In the genomic region with DNA sequence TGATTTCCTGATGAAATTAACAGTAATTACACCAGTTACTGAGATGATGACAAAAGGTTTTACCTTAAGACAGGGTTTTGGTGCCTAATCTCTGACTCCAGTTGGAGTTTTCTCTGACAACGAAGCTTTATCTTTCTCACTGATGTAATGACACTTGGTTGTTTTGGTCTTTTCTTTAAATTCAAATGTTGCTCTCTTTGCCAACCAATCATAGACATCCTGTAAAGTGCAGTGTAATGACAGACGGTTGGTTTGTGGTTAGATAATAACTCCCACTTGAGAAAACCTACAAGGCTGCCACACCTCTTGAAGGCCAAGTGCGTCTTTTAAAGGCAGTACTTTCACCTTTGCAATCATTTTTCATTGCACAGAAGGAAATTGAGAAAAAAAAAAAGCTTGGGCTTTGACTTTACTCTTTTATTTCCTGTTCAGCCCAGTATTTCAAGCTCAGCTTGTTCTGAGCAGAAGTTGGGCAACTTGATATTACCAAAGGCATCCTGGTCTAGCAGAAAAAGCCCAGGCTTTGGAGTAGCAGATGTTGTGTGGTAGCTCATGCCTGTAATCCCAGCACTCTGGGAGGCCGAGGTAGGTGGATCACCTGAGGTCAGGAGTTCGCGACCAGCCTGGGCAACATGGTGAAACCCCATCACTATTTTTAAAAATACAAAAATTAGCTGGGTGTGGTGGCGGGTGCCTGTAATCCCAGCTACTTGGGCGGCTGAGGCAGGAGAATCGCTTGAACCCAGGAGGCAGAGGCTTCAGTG, we compare ENCODE assay signal across 8 cellular contexts. TPM values are rescaled to one million over a fixed set of nuclear protein-coding genes. Genes with fewer than 3 reads are reported as not detected.
DNase-seq lines count a peak whose midpoint lies in the region; ATAC-seq and TF ChIP-seq lines count a peak whose summit lies in the region.

No MANE protein-coding gene starts in this region.

- peak; percentile 58 for DNase-seq in NCI-H460 (ENCODE audit: extremely low read depth, low read depth)
- DNase-seq in activated CD8-positive, alpha-beta T cell treated with anti-CD3 and anti-CD28 coated beads for 36 hours = peak; percentile 67
- no peak for DNase-seq in heart left ventricle
- DNase-seq in stomach = peak; percentile 56
- no peak for DNase-seq in amygdala (lab: John Stamatoyannopoulos, UW)

- H3K27ac ChIP-seq in heart left ventricle (peak overlapping the region in 4 of 12 donors; percentile 9 to 87 (median 28)), stomach (peak overlapping the region; percentile 74 to 94 (median 85))

- H3K4me1 Mint-ChIP-seq in activated CD8-positive, alpha-beta T cell treated with anti-CD3 and anti-CD28 coated beads for 36 hours (ENCODE audit: low read depth) = peaks cover 41% of the 10 kb centered on the region

- WGBS in heart left ventricle, 4 donors = 68 to 78% (median 76%) methylated on average over 9 of the region's 9 CpGs
- WGBS in stomach, 5 donors = 32 to 56% (median 43%) methylated on average over 9 of the region's 9 CpGs

- intact Hi-C loops in activated CD8-positive, alpha-beta T cell treated with anti-CD3 and anti-CD28 coated beads for 36 hours (cut with micrococcal nuclease) = no loop called here
- intact Hi-C loops in heart left ventricle (cut with DNase I) (no loop called here), stomach (cut with DNase I; ENCODE audit: low total_unique reads) (no loop called here)

- H3K4me3 Mint-ChIP-seq in activated CD8-positive, alpha-beta T cell treated with anti-CD3 and anti-CD28 coated beads for 36 hours = peak overlapping the region; percentile 71

- peaks cover 0 to 23% (median 15%) of the 10 kb centered on the region in 9 donors for H3K36me3 ChIP-seq in heart left ventricle
- H3K36me3 ChIP-seq in stomach = peaks cover 0 to 14% (median 0%) of the 10 kb centered on the region in 4 donors

- TF ChIP-seq POLR2A in heart left ventricle (IDR thresholded peaks at IDR 0.05) (no peak), stomach (IDR thresholded peaks at IDR 0.05) (no peak)

- peaks cover 0 to 69% (median 24%) of the 10 kb centered on the region in 12 donors for H3K4me1 ChIP-seq in heart left ventricle
- peaks cover 22 to 69% (median 46%) of the 10 kb centered on the region in 4 donors for H3K4me1 ChIP-seq in stomach

- CTCF ChIA-PET in activated CD8-positive, alpha-beta T cell treated with anti-CD3 and anti-CD28 coated beads for 36 hours (lab: Charles Lee) = interaction anchor here (0.6 to 13.9 kb wide), 12 partner anchors 8 to 290 kb away, joined by 3 to 164 read pairs (median 3); a partner anchor contains a TSS

- peak overlapping the region; percentile 91 for H3K27ac Mint-ChIP-seq in activated CD8-positive, alpha-beta T cell treated with anti-CD3 and anti-CD28 coated beads for 36 hours

- no peaks in the 10 kb centered on the region for H3K9me3 Mint-ChIP-seq in activated CD8-positive, alpha-beta T cell treated with anti-CD3 and anti-CD28 coated beads for 36 hours

- POLR2A ChIA-PET in activated CD8-positive, alpha-beta T cell treated with anti-CD3 and anti-CD28 coated beads for 36 hours (lab: Charles Lee) = interaction anchor here (0.7 to 2.7 kb wide), 12 partner anchors 11 to 227 kb away, joined by 3 to 23 read pairs (median 5); a partner anchor contains a TSS

- no peak for TF ChIP-seq EP300 in stomach (IDR thresholded peaks at IDR 0.05)

- no peaks in the 10 kb centered on the region for H3K27me3 ChIP-seq in heart left ventricle
- H3K27me3 ChIP-seq in stomach = no peaks in the 10 kb centered on the region

- no peaks in the 10 kb centered on the region for H3K9me3 ChIP-seq in heart left ventricle
- H3K9me3 ChIP-seq in stomach = no peaks in the 10 kb centered on the region

- peaks cover 15% of the 10 kb centered on the region for H3K36me3 Mint-ChIP-seq in activated CD8-positive, alpha-beta T cell treated with anti-CD3 and anti-CD28 coated beads for 36 hours (ENCODE audit: low read depth)

- no peak for TF ChIP-seq CTCF in activated CD8-positive, alpha-beta T cell treated with anti-CD3 and anti-CD28 coated beads for 36 hours (IDR thresholded peaks at IDR 0.05)
- TF ChIP-seq CTCF in heart left ventricle (IDR thresholded peaks at IDR 0.05) = no peak
- TF ChIP-seq CTCF in stomach (IDR thresholded peaks at IDR 0.05) = no peak

- ATAC-seq in HG02885 (IDR thresholded peaks at IDR 0.05; ENCODE audit: poor library complexity, unreplicated experiment) (peak; percentile 64), heart left ventricle (peak in 3 of 4 donors; percentile 37 to 66 (median 47)), GM18868 (IDR thresholded peaks at IDR 0.05; ENCODE audit: unreplicated experiment) (no peak)
- peak; percentile 93 for ATAC-seq in activated CD8-positive, alpha-beta T cell treated with anti-CD3 and anti-CD28 coated beads for 36 hours

- peaks cover 2% of the 10 kb centered on the region for H3K27me3 Mint-ChIP-seq in activated CD8-positive, alpha-beta T cell treated with anti-CD3 and anti-CD28 coated beads for 36 hours

- H3K4me3 ChIP-seq in GM08714 (ENCODE audit: low read length) (peak overlapping the region; percentile 46; the same call in 1 of the 2 replicates), heart left ventricle (peak overlapping the region in 1 of 12 donors; percentile 39), stomach (peak overlapping the region in 1 of 4 donors; percentile 17)

RNA-seq across cellular contexts. Expression of a gene that starts 14.9 kb away (rescaled TPM):
- total RNA-seq in NCI-H460 (2014; rRNA removed; shearing (Covaris generic)) = 7.6 and 7.9 TPM in 2 replicates
- 3.1 and 4.5 TPM in 2 replicates for polyA plus RNA-seq in NCI-H460 (2014; cell fraction: nucleus; rRNA removed)
- 10 to 100 TPM; 11.7 to 13.4 TPM for total RNA-seq in activated CD8-positive, alpha-beta T cell treated with anti-CD3 and anti-CD28 coated beads for 36 hours
- 1 to 10 TPM; 3.9 to 9.3 (median 6.0) TPM for total RNA-seq in heart left ventricle
- 1 to 10 TPM; 2.1 to 2.7 TPM for polyA plus RNA-seq in heart left ventricle
- 10 to 100 TPM in 3 of 5 donors, 1 to 10 TPM in 2; 1.8 to 33.8 (median 11.0) TPM for total RNA-seq in stomach
- 1 to 10 TPM; 2.6 to 4.1 (median 2.9) TPM for polyA plus RNA-seq in stomach

RNA-seq across cellular contexts. Expression of a gene that starts 32.4 kb away (rescaled TPM):
- not detected in 2 replicates for total RNA-seq in NCI-H460 (2014; rRNA removed; shearing (Covaris generic))
- 0.58 TPM in 1 of 2 replicates, not detected in the other for polyA plus RNA-seq in NCI-H460 (2014; cell fraction: nucleus; rRNA removed)
- total RNA-seq in activated CD8-positive, alpha-beta T cell treated with anti-CD3 and anti-CD28 coated beads for 36 hours = not detected
- total RNA-seq in heart left ventricle (1 to 10 TPM; 2.5 to 6.5 (median 3.2) TPM), stomach (10 to 100 TPM in 1 of 5 donors, 1 to 10 TPM in 1, not detected in 3; 1.3 to 15.6 TPM)
- polyA plus RNA-seq in heart left ventricle (1 to 10 TPM; 2.2 to 3.7 TPM), stomach (1 to 10 TPM in 2 of 3 donors, under 1 TPM in 1; 1.00 to 2.7 (median 1.4) TPM)

RNA-seq across cellular contexts. Expression of a gene that starts 42.3 kb away (rescaled TPM):
- total RNA-seq in NCI-H460 (2014; rRNA removed; shearing (Covaris generic)) = not detected in 2 replicates
- not detected in 2 replicates for polyA plus RNA-seq in NCI-H460 (2014; cell fraction: nucleus; rRNA removed)
- not detected for total RNA-seq in activated CD8-positive, alpha-beta T cell treated with anti-CD3 and anti-CD28 coated beads for 36 hours
- total RNA-seq in heart left ventricle (not detected), stomach (not detected)
- polyA plus RNA-seq in heart left ventricle (not detected), stomach (not detected)

RNA-seq across cellular contexts. Expression of a gene that starts 43.2 kb away (rescaled TPM):
- 39.1 and 50.8 TPM in 2 replicates for total RNA-seq in NCI-H460 (2014; rRNA removed; shearing (Covaris generic))
- polyA plus RNA-seq in NCI-H460 (2014; cell fraction: nucleus; rRNA removed) = 14.9 and 33.2 TPM in 2 replicates
- total RNA-seq in activated CD8-positive, alpha-beta T cell treated with anti-CD3 and anti-CD28 coated beads for 36 hours = 10 to 100 TPM; 40.9 to 41.1 TPM
- total RNA-seq in heart left ventricle = 10 to 100 TPM; 13.7 to 36.8 (median 21.0) TPM
- polyA plus RNA-seq in heart left ventricle = 100 to 1,000 TPM in 1 of 2 donors, 10 to 100 TPM in 1; 43.1 to 147 TPM
- total RNA-seq in stomach = 10 to 100 TPM in 4 of 5 donors, not detected in 1; 10.6 to 74.1 (median 39.3) TPM
- polyA plus RNA-seq in stomach = 100 to 1,000 TPM; 101 to 138 (median 133) TPM

RNA-seq across cellular contexts. Expression of a gene that starts 45.1 kb away (rescaled TPM):
- not detected in 2 replicates for total RNA-seq in NCI-H460 (2014; rRNA removed; shearing (Covaris generic))
- not detected in 2 replicates for polyA plus RNA-seq in NCI-H460 (2014; cell fraction: nucleus; rRNA removed)
- not detected for total RNA-seq in activated CD8-positive, alpha-beta T cell treated with anti-CD3 and anti-CD28 coated beads for 36 hours
- total RNA-seq in heart left ventricle = not detected
- polyA plus RNA-seq in heart left ventricle = not detected
- total RNA-seq in stomach = not detected
- polyA plus RNA-seq in stomach = under 1 TPM in 2 of 3 donors, not detected in 1; 0.30 to 0.76 TPM

Comparison
In these comparisons a context has a peak if more than half of its experiments do, and no peak if none do; other contexts are left out.
1. DNase-seq: peak in NCI-H460 (single experiment), activated CD8-positive, alpha-beta T cell treated with anti-CD3 and anti-CD28 coated beads for 36 hours (single experiment) and stomach (single experiment); none in heart left ventricle (0 of 5) and amygdala (0 of 56).